14 cellular contexts compared by ENCODE assay signal in the genomic region with DNA sequence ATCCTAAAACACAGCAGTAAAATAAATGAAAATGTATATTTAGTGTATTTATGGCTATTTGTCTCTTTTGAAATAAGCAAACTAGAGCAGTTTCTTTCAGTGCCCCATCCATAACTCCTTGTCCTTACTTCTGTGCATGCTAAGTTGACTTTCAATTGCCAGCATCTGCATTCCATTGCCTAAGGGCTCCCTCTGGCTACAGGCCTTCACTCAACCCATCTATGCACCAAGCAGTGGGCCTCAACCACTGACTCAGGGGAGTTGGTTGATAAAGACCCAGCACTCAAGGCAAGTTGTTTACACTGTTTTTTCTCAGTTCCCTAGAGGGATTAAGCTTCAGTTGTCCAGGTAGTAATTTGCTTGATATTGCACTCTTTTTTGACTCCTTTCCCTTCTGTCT.
DNase-seq lines count a peak whose midpoint lies in the region; ATAC-seq and TF ChIP-seq lines count a peak whose summit lies in the region.
"Had no signal": no experiment of that assay in that cellular context is flagged by ENCODE, and none has a peak within 500 bp of the region (broad histone marks: within the 10 kb centered on the region; RNA-seq: fewer than 3 reads in every experiment).

No MANE protein-coding gene starts in this region.

- peak; percentile 6 for DNase-seq in ACHN
- peak; percentile 26 for DNase-seq in HT-29 (ENCODE audit: low spot score)
- DNase-seq in adrenal gland = peak; percentile 16 to 51 (median 31)
- DNase-seq in iPS-NIHi7 (ENCODE audit: extremely low spot score) = peak; percentile 75
- no peak for DNase-seq in stomach
- no peak for DNase-seq in NCI-H2029 (lab: John Stamatoyannopoulos, UW)
- no peak for DNase-seq in NCI-H446 treated with DMSO at 0.1 percent for 48 hours (lab: John Stamatoyannopoulos, UW)
- DNase-seq: activated CD4-positive, alpha-beta T cell treated with anti-CD3 and anti-CD28 coated beads for 36 hours; activated naive CD4-positive, alpha-beta T cell treated with anti-CD3 and anti-CD28 coated beads, Interleukin-2, amount 10 ng/mL, durations not matched to agents 7 days and 5 days; NCI-H1930; SHP77; transverse colon had no signal

- intact Hi-C loops in adrenal gland (cut with DNase I) = loop anchor here in 1 of 2 donors (5.0 kb wide), 1 partner anchor 178 kb away; no protein-coding TSS in a partner anchor
- intact Hi-C loops in stomach (cut with DNase I; ENCODE audit: low total_unique reads) = no loop called here

- H3K27me3 ChIP-seq in adrenal gland (no peaks in the 10 kb centered on the region), stomach (no peaks in the 10 kb centered on the region)
- H3K27me3 ChIP-seq: transverse colon had no signal

- H3K27ac Mint-ChIP-seq in activated T-helper 17 cell treated with anti-CD3 and anti-CD28 coated beads, Interleukin-2, amount 50 U/mL, for 72 hours = no peak overlapping the region
- H3K27ac Mint-ChIP-seq: activated CD4-positive, alpha-beta T cell treated with anti-CD3 and anti-CD28 coated beads for 36 hours; activated naive CD4-positive, alpha-beta T cell treated with anti-CD3 and anti-CD28 coated beads, Interleukin-2, amount 10 ng/mL, durations not matched to agents 7 days and 5 days had no signal

- no peaks in the 10 kb centered on the region for H3K27me3 Mint-ChIP-seq in activated T-helper 17 cell treated with anti-CD3 and anti-CD28 coated beads, Interleukin-2, amount 50 U/mL, for 72 hours
- H3K27me3 Mint-ChIP-seq: activated CD4-positive, alpha-beta T cell treated with anti-CD3 and anti-CD28 coated beads for 36 hours; activated naive CD4-positive, alpha-beta T cell treated with anti-CD3 and anti-CD28 coated beads, Interleukin-2, amount 10 ng/mL, durations not matched to agents 7 days and 5 days had no signal

- no peak overlapping the region for H3K4me3 ChIP-seq in adrenal gland
- H3K4me3 ChIP-seq in stomach = no peak overlapping the region
- H3K4me3 ChIP-seq: transverse colon had no signal

- no peak overlapping the region for H3K4me3 Mint-ChIP-seq in activated T-helper 17 cell treated with anti-CD3 and anti-CD28 coated beads, Interleukin-2, amount 50 U/mL, for 72 hours
- H3K4me3 Mint-ChIP-seq: activated CD4-positive, alpha-beta T cell treated with anti-CD3 and anti-CD28 coated beads for 36 hours; activated naive CD4-positive, alpha-beta T cell treated with anti-CD3 and anti-CD28 coated beads, Interleukin-2, amount 10 ng/mL, durations not matched to agents 7 days and 5 days had no signal

- peaks cover 7% of the 10 kb centered on the region for H3K9me3 Mint-ChIP-seq in activated T-helper 17 cell treated with anti-CD3 and anti-CD28 coated beads, Interleukin-2, amount 50 U/mL, for 72 hours
- H3K9me3 Mint-ChIP-seq: activated naive CD4-positive, alpha-beta T cell treated with anti-CD3 and anti-CD28 coated beads, Interleukin-2, amount 10 ng/mL, durations not matched to agents 7 days and 5 days had no signal

- no peak for ATAC-seq in activated T-helper 17 cell treated with anti-CD3 and anti-CD28 coated beads, Interleukin-2, amount 50 U/mL, for 72 hours (replicated peaks)
- ATAC-seq: activated CD4-positive, alpha-beta T cell treated with anti-CD3 and anti-CD28 coated beads for 36 hours had no signal

- no peak for TF ChIP-seq POLR2A in adrenal gland (IDR thresholded peaks at IDR 0.05)
- TF ChIP-seq POLR2A in stomach (IDR thresholded peaks at IDR 0.05) = no peak

- H3K9me3 ChIP-seq in adrenal gland (replicated peaks in 1 of 3) (no peaks in the 10 kb centered on the region), stomach (no peaks in the 10 kb centered on the region)

- peak in 5 of 6 experiments; percentile 35 to 55 (median 41) for TF ChIP-seq CTCF in adrenal gland (IDR thresholded peaks at IDR 0.05)
- no peak for TF ChIP-seq CTCF in stomach (IDR thresholded peaks at IDR 0.05)

- in situ Hi-C loops in ACHN (cut with HindIII; ENCODE audit: low pct_ligation_motif_present, low pct_unique_long_range_greater_than_20kb, low sequenced_read_pairs) = no loop called here

- H3K4me1 ChIP-seq in adrenal gland (replicated peaks in 1 of 2) (no peaks in the 10 kb centered on the region), stomach (no peaks in the 10 kb centered on the region)
- H3K4me1 ChIP-seq: transverse colon had no signal

- no peaks in the 10 kb centered on the region for H3K36me3 ChIP-seq in adrenal gland (replicated peaks in 1 of 2)
- H3K36me3 ChIP-seq in stomach = no peaks in the 10 kb centered on the region
- H3K36me3 ChIP-seq: transverse colon had no signal

- no peak for TF ChIP-seq EP300 in stomach (IDR thresholded peaks at IDR 0.05)

- no peak overlapping the region for H3K27ac ChIP-seq in adrenal gland
- H3K27ac ChIP-seq in stomach = no peak overlapping the region
- H3K27ac ChIP-seq: C4-2B, transverse colon had no signal

- H3K4me1 Mint-ChIP-seq in activated T-helper 17 cell treated with anti-CD3 and anti-CD28 coated beads, Interleukin-2, amount 50 U/mL, for 72 hours = no peaks in the 10 kb centered on the region
- H3K4me1 Mint-ChIP-seq: activated CD4-positive, alpha-beta T cell treated with anti-CD3 and anti-CD28 coated beads for 36 hours; activated naive CD4-positive, alpha-beta T cell treated with anti-CD3 and anti-CD28 coated beads, Interleukin-2, amount 10 ng/mL, durations not matched to agents 7 days and 5 days had no signal

- H3K36me3 Mint-ChIP-seq in activated T-helper 17 cell treated with anti-CD3 and anti-CD28 coated beads, Interleukin-2, amount 50 U/mL, for 72 hours (ENCODE audit: low read depth) = no peaks in the 10 kb centered on the region
- H3K36me3 Mint-ChIP-seq: activated naive CD4-positive, alpha-beta T cell treated with anti-CD3 and anti-CD28 coated beads, Interleukin-2, amount 10 ng/mL, durations not matched to agents 7 days and 5 days had no signal

Comparison
In these comparisons a context has a peak if more than half of its experiments do, and no peak if none do; other contexts are left out.
1. DNase-seq: peak in ACHN (single experiment), HT-29 (single experiment), adrenal gland (7 of 7) and iPS-NIHi7 (single experiment); none in stomach (single experiment), NCI-H2029 (single experiment) and NCI-H446 treated with DMSO at 0.1 percent for 48 hours (single experiment).
2. CTCF ChIP-seq: peak in adrenal gland (5 of 6); none in stomach (0 of 7).